ENCODE assay signal across 6 cellular contexts in the genomic region with DNA sequence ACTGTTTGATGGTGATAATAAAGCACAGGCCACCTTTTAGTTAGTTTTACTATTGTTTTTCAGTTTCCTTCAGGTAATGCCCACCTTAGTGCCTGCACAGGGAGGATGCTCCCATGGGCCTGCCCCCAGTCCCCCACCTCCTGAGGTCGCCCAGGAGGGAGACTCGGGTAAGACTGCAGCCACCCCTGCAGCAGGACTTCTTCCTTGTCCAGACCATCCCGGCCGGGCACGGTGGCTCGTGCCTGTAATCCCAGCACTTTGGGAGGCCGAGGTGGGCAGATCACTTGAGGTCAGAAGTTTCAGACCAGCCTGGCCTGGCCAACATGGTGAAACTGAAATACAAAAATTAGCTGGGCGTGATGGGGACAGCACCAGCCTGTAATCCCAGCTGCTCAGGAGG.
"Had no signal": no experiment of that assay in that cellular context is flagged by ENCODE, and none has a peak within 500 bp of the region (broad histone marks: within the 10 kb centered on the region; RNA-seq: fewer than 3 reads in every experiment).

No MANE protein-coding gene starts in this region.

- H3K36me3 ChIP-seq: HAP-1 had no signal

- DNase-seq: GM23248, GOT3, H7, HFFc6 had no signal

- H3K9me3 ChIP-seq: HAP-1 had no signal

- H3K9ac ChIP-seq: GM23248 had no signal

- H3K27ac ChIP-seq: GM23248, HL-60 had no signal

- H3K4me3 ChIP-seq: GM23248, HAP-1 had no signal

- H2AFZ ChIP-seq: GM23248 had no signal
